12 cellular contexts compared by ENCODE assay signal in the genomic region with DNA sequence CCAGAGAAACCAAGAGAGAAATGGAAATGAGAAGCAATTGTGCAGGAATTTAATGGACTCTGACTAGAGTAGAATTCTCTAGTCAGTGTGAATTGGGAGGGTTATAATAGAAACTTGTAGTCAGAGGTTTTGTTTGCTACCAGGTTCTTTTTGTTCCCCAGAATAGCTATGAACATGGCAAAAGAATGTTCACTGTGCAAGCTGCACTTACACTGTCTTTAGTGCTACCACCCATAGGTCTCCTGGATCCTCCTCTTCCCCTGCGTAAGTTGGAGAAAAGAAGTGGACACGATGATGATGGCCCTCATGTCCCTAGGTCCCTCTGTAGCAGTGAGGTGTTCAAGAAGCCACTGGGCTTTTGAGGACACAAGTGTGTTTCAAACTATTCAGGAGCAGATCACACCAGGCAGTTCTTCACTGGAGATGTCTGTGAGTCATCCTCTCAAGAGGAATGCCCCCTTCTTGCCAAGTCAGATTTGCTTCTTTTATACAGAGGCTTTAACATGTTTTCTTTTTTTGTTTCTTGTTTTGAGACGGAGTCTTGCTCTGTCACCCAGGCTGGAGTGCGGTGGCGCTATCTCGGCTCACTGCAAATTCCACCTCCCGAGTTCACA. TPM values are rescaled to one million over a fixed set of nuclear protein-coding genes. Genes with fewer than 3 reads are reported as not detected.
DNase-seq lines count a peak whose midpoint lies in the region; ATAC-seq lines count a peak whose summit lies in the region.
"Had no signal": no experiment of that assay in that cellular context is flagged by ENCODE, and none has a peak within 500 bp of the region (broad histone marks: within the 10 kb centered on the region; RNA-seq: fewer than 3 reads in every experiment).

No MANE protein-coding gene starts in this region.

- DNase-seq in COLO829 (ENCODE audit: low spot score) = peak; percentile 20
- peak; percentile 17 for DNase-seq in LHCN-M2 (ENCODE audit: low read depth)
- DNase-seq in dedifferentiated amniotic fluid mesenchymal stem cell (ENCODE audit: extremely low spot score) = peak; percentile 59
- peak; percentile 29 for DNase-seq in myocyte (ENCODE audit: low read depth)
- DNase-seq in SHP77 treated with DMSO at 0.1 percent for 48 hours (lab: John Stamatoyannopoulos, UW) = no peak
- DNase-seq: activated CD4-positive, CD25-positive, alpha-beta regulatory T cell; activated gamma-delta T cell treated with Interleukin-2 at 50 U/mL for 16 hours; effector memory CD4-positive, alpha-beta T cell; natural killer cell; RPMI8226 had no signal

- no peak for ATAC-seq in GM18867 (IDR thresholded peaks at IDR 0.05; ENCODE audit: unreplicated experiment)
- ATAC-seq in GM19395 (IDR thresholded peaks at IDR 0.05; ENCODE audit: unreplicated experiment) = no peak
- ATAC-seq: natural killer cell had no signal

RNA-seq across cellular contexts. Expression of a gene that starts 47.6 kb away (rescaled TPM):
- total RNA-seq in LHCN-M2 (2014; rRNA removed) = 2.1 and 3.4 TPM in 2 replicates
- 2.4 TPM for polyA plus RNA-seq in LHCN-M2 (2012)
- total RNA-seq in myocyte = 4.6 and 5.2 TPM in 2 replicates
- polyA plus RNA-seq in myocyte (2012) = 4.4 TPM

RNA-seq across cellular contexts. Expression of a gene that starts 54.3 kb away (rescaled TPM):
- total RNA-seq in LHCN-M2 (2014; rRNA removed) (not detected in 2 replicates), myocyte (not detected in 2 replicates)
- not detected for polyA plus RNA-seq in LHCN-M2 (2012)
- polyA plus RNA-seq in myocyte (2012) = not detected
- total RNA-seq: natural killer cell had no signal
